Comparison of ENCODE assay signal across 2 cellular contexts in genomic region chr1:201109651-201110050, GRCh38.
A peak's percentile ranks its signal among the peaks of the same experiment; 100 is the strongest.
TF ChIP-seq lines count a peak whose summit lies in the region.

No MANE protein-coding gene starts in this region.

TF ChIP-seq in K562, 482 proteins besides CTCF, POLR2A, EP300 and RAD21:
- TF ChIP-seq DACH1 (IDR thresholded peaks at IDR 0.05; ENCODE audit: partially characterized antibody), result no peak
- TF ChIP-seq BRCA1 (IDR thresholded peaks at IDR 0.05), result no peak
- no peak for TF ChIP-seq BRCA1 (CRISPR knock-in tag; IDR thresholded peaks at IDR 0.05)
- TF ChIP-seq ELF2 (CRISPR knock-in tag; IDR thresholded peaks at IDR 0.05), result no peak
- TF ChIP-seq ESRRA (IDR thresholded peaks at IDR 0.05; ENCODE audit: borderline replicate concordance, low read depth), result peak; percentile 68
- TF ChIP-seq NRF1 (conservative IDR thresholded peaks at IDR 0.05 in 1 of 2, IDR thresholded peaks at IDR 0.05 in 1 of 2), result no peak
- TF ChIP-seq MAFF (IDR thresholded peaks at IDR 0.05; ENCODE audit: low read length), result no peak
- no peak for TF ChIP-seq PTRF (tag; IDR thresholded peaks at IDR 0.05)
- TF ChIP-seq RBM25 (IDR thresholded peaks at IDR 0.05; ENCODE audit: low read depth, low read length, severe bottlenecking), result peak; percentile 72
- TF ChIP-seq ZNF444 (CRISPR knock-in tag; IDR thresholded peaks at IDR 0.05), result no peak
- TF ChIP-seq BHLHE40 (IDR thresholded peaks at IDR 0.05; ENCODE audit: low read length), result no peak
- no peak for TF ChIP-seq FOXA3 (CRISPR knock-in tag; conservative IDR thresholded peaks at IDR 0.05 in 1 of 2, IDR thresholded peaks at IDR 0.05 in 1 of 2)
- no peak for TF ChIP-seq MGA (IDR thresholded peaks at IDR 0.05)
TF ChIP-seq in K562: peak in this region for 2.

TF ChIP-seq in neural cell, 6 proteins besides CTCF, POLR2A, EP300 and RAD21:
- no peak for TF ChIP-seq MXI1 (conservative IDR thresholded peaks at IDR 0.05; ENCODE audit: poor library complexity, severe bottlenecking)
- no peak for TF ChIP-seq REST (IDR thresholded peaks at IDR 0.05; ENCODE audit: borderline replicate concordance)
